Comparison of ENCODE assay signal across 12 cellular contexts in genomic region chr9:124285490-124285889, GRCh38. TPM values are rescaled to one million over a fixed set of nuclear protein-coding genes. Genes with fewer than 3 reads are reported as not detected.
DNase-seq lines count a peak whose midpoint lies in the region; ATAC-seq and TF ChIP-seq lines count a peak whose summit lies in the region.
"Had no signal": no experiment of that assay in that cellular context is flagged by ENCODE, and none has a peak within 500 bp of the region (broad histone marks: within the 10 kb centered on the region; RNA-seq: fewer than 3 reads in every experiment).

No MANE protein-coding gene starts in this region.

- H2AFZ ChIP-seq in neuronal stem cell (ENCODE audit: low read length) = peak overlapping the region; percentile 36

- H4K8ac ChIP-seq in neuronal stem cell (ENCODE audit: low read depth, low read length) = no peak overlapping the region

- H3K9me3 ChIP-seq in left ventricle myocardium inferior (replicated peaks) (no peaks in the 10 kb centered on the region), colonic mucosa (no peaks in the 10 kb centered on the region), neuronal stem cell (replicated peaks in 1 of 2; ENCODE audit: control insufficient read depth in 2 of 2, insufficient read depth in 1 of 2, low read depth in 1 of 2, low read length in 2 of 2) (peaks cover 0 to 3% of the 10 kb centered on the region in 2 donors), aorta (ENCODE audit: control insufficient read depth, low read length) (no peaks in the 10 kb centered on the region)

- H4K91ac ChIP-seq in neuronal stem cell (ENCODE audit: low read depth, low read length, poor library complexity) = no peak overlapping the region

- H2AK5ac ChIP-seq in neuronal stem cell (ENCODE audit: low read depth, low read length) = peak overlapping the region; percentile 43

- H3K4ac ChIP-seq in neuronal stem cell (ENCODE audit: low read length) = no peak overlapping the region

- H2BK15ac ChIP-seq in neuronal stem cell (ENCODE audit: low read length) = peak overlapping the region; percentile 22

- TF ChIP-seq POLR2A in erythroblast (IDR thresholded peaks at IDR 0.05; ENCODE audit: low read length) = no peak

- peak overlapping the region; percentile 41 for H2BK12ac ChIP-seq in neuronal stem cell (ENCODE audit: low read length)

- H2BK120ac ChIP-seq in neuronal stem cell (ENCODE audit: low read depth, low read length) = no peak overlapping the region

- H3K27ac ChIP-seq in left ventricle myocardium inferior (replicated peaks) (peak overlapping the region; percentile 76), colonic mucosa (peak overlapping the region; percentile 83), neuronal stem cell (replicated peaks; ENCODE audit: low read length) (peak overlapping the region; percentile 87), aorta (ENCODE audit: low read depth in 1 of 2, low read length in 2 of 2) (peak overlapping the region; percentile 14 to 87)
- H3K27ac ChIP-seq: WERI-Rb-1 had no signal

- ATAC-seq in aorta (ENCODE audit: low FRiP score) (no peak), HG02759 (IDR thresholded peaks at IDR 0.05; ENCODE audit: unreplicated experiment) (no peak)

- H3K36me3 ChIP-seq in left ventricle myocardium inferior (no peaks in the 10 kb centered on the region), colonic mucosa (no peaks in the 10 kb centered on the region), neuronal stem cell (replicated peaks in 1 of 2; ENCODE audit: control insufficient read depth in 2 of 2, insufficient read depth in 2 of 2, low read length in 2 of 2) (peaks cover 0 to 22% of the 10 kb centered on the region in 2 donors), aorta (ENCODE audit: control insufficient read depth in 1 of 2, insufficient read depth in 2 of 2, low read length in 1 of 2) (no peaks in the 10 kb centered on the region)

- DNase-seq in left ventricle myocardium inferior (no peak), cardiac septum (ENCODE audit: low spot score) (no peak), colonic mucosa (no peak), neuronal stem cell (ENCODE audit: low spot score) (no peak), aorta (no peak), erythroblast (lab: John Stamatoyannopoulos, UW) (no peak), NCI-H1417 (lab: John Stamatoyannopoulos, UW) (no peak)
- DNase-seq: H9; NCI-H526 treated with DMSO at 0.1 percent for 48 hours; stimulated activated naive CD4-positive, alpha-beta T cell; WERI-Rb-1 had no signal

- intact Hi-C loops in left ventricle myocardium inferior (cut with micrococcal nuclease) (no loop called here), cardiac septum (cut with DNase I) (no loop called here), colonic mucosa (cut with DNase I) (no loop called here), aorta (cut with DNase I) (loop anchor here in 1 of 2 donors (2.0 kb wide), 1 partner anchor 27 kb away; no protein-coding TSS in a partner anchor)

- peak overlapping the region in 1 of 2 donors; percentile 67 for H3K9ac ChIP-seq in colonic mucosa (ENCODE audit: low read depth in 2 of 2, low read length in 2 of 2)
- no peak overlapping the region for H3K9ac ChIP-seq in neuronal stem cell (ENCODE audit: low read depth, low read length, poor library complexity)

- no peaks in the 10 kb centered on the region for H3K27me3 ChIP-seq in left ventricle myocardium inferior (ENCODE audit: low read depth)
- no peaks in the 10 kb centered on the region for H3K27me3 ChIP-seq in colonic mucosa
- no peaks in the 10 kb centered on the region for H3K27me3 ChIP-seq in neuronal stem cell (ENCODE audit: control insufficient read depth in 3 of 3, insufficient read depth in 3 of 3, low read depth in 1 of 3, low read length in 3 of 3)
- H3K27me3 ChIP-seq in aorta (ENCODE audit: control insufficient read depth in 1 of 2, insufficient read depth in 2 of 2, low read length in 1 of 2) = no peaks in the 10 kb centered on the region

- peaks cover 79% of the 10 kb centered on the region for H3K4me1 ChIP-seq in left ventricle myocardium inferior
- H3K4me1 ChIP-seq in colonic mucosa = peaks cover 42% of the 10 kb centered on the region
- H3K4me1 ChIP-seq in neuronal stem cell (ENCODE audit: control insufficient read depth in 2 of 2, insufficient read depth in 1 of 2, low read depth in 1 of 2, low read length in 2 of 2) = peaks cover 40 to 46% of the 10 kb centered on the region in 2 donors
- peaks cover 0 to 4% of the 10 kb centered on the region in 2 donors for H3K4me1 ChIP-seq in aorta (ENCODE audit: control insufficient read depth in 1 of 2, insufficient read depth in 2 of 2, low read length in 2 of 2)

- H3K79me1 ChIP-seq in neuronal stem cell (ENCODE audit: low read depth, low read length) = peaks cover 13% of the 10 kb centered on the region

- peak overlapping the region; percentile 31 for H3K23ac ChIP-seq in neuronal stem cell (ENCODE audit: low read depth, low read length, poor library complexity)

- no CpG with 5 or more reads among the region's 11 CpGs for WGBS in neuronal stem cell (ENCODE audit: extremely low coverage in 2 of 2, insufficient read length in 2 of 2, insufficient replicate concordance in 1 of 2), 2 donors
- 57 to 63% methylated on average over 11 of the region's 11 CpGs for WGBS in aorta, 2 donors

- H3K4me3 ChIP-seq in left ventricle myocardium inferior (no peak overlapping the region), colonic mucosa (no peak overlapping the region), neuronal stem cell (ENCODE audit: low read length in 2 of 2) (no peak overlapping the region), aorta (ENCODE audit: low read length in 2 of 2) (no peak overlapping the region)

- H3K14ac ChIP-seq in neuronal stem cell (ENCODE audit: low read length) = no peak overlapping the region

- no peak for TF ChIP-seq CTCF in left ventricle myocardium inferior (IDR thresholded peaks at IDR 0.05; ENCODE audit: borderline replicate concordance)
- no peak for TF ChIP-seq CTCF in colonic mucosa (IDR thresholded peaks at IDR 0.05)

- peak overlapping the region; percentile 21 for H3K4me2 ChIP-seq in neuronal stem cell (ENCODE audit: insufficient read depth, low read length, poor library complexity, severe bottlenecking)

- peak overlapping the region; percentile 78 for H3K18ac ChIP-seq in neuronal stem cell (ENCODE audit: low read length)

- H2BK5ac ChIP-seq in neuronal stem cell (ENCODE audit: low read length) = peak overlapping the region; percentile 30

RNA-seq across cellular contexts. Expression of gene NEK6, which starts 27.7 kb away (rescaled TPM):
- total RNA-seq in left ventricle myocardium inferior (8.7 TPM), cardiac septum (11.6 TPM), colonic mucosa (10 to 100 TPM; 77.8 to 83.4 TPM), aorta (10 to 100 TPM; 60.5 to 72.8 TPM)
- 43.4 TPM for polyA plus RNA-seq in neuronal stem cell (2013, experiment 1 of 2)
- 43.4 TPM for polyA plus RNA-seq in neuronal stem cell (2013, experiment 2 of 2)
- polyA plus RNA-seq in aorta = 10 to 100 TPM in 1 of 2 donors, 1 to 10 TPM in 1; 8.2 to 13.4 TPM
